ENCODE assay signal across 21 cellular contexts in the genomic region with DNA sequence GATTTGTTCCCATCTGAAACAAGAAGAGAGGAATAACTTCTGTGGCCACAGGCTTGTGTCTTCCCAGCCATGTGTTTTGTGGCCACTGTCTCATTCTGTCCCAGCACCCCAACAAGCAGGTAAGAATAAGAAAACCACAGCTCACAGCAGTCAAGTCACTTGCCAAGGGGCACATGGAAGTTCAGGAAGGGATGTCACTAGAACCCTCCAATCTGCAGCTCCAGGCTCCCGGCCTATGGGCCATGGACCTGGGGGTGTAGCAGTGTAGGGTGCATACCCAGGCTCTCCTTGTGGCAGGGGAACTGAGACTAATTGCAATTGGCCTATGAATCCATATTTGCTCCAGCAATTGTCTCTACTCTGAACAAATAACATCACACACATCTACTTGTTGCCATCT.
"Had no signal": no experiment of that assay in that cellular context is flagged by ENCODE, and none has a peak within 500 bp of the region (broad histone marks: within the 10 kb centered on the region; RNA-seq: fewer than 3 reads in every experiment).

No MANE protein-coding gene starts in this region.

- DNase-seq: central memory CD4-positive, alpha-beta T cell; effector CD8-positive, alpha-beta T cell; endodermal cell; gastrocnemius medialis; heart left ventricle; left cardiac atrium; left lung; natural killer cell; occipital lobe; ovary; psoas muscle; right cardiac atrium; spleen; stimulated activated CD4-positive, alpha-beta T cell treated with anti-CD3 and anti-CD28 coated beads, Interleukin-4, amount 100 ng/mL, for 4 hours; stimulated activated naive CD8-positive, alpha-beta T cell treated with anti-CD3 and anti-CD28 coated beads, Interleukin-15, Interleukin-2, amounts not matched to agents 100 U/mL and 50 U/mL, for 24 hours; testis; upper lobe of left lung had no signal

- H3K9me3 ChIP-seq: gastrocnemius medialis, ovary, testis, upper lobe of left lung had no signal

- H3K4me1 ChIP-seq: left lung, psoas muscle, spleen, testis, tibial nerve, upper lobe of left lung had no signal

- ATAC-seq: gastrocnemius medialis; heart left ventricle; left cardiac atrium; left lung; psoas muscle; right cardiac atrium; stimulated activated memory B cell treated with anti-CD40 and anti-IgM and Interleukin-4, amounts not matched to agents 10 μg/mL and 1 μg/mL and 100 μg/mL, for 72 hours had no signal

- H3K36me3 ChIP-seq: gastrocnemius medialis, heart left ventricle, left lung, ovary, spleen, tibial nerve, upper lobe of left lung had no signal

- H3K79me2 ChIP-seq: hepatocyte had no signal

- H3K27ac ChIP-seq: gastrocnemius medialis, heart left ventricle, hepatocyte, left lung, ovary, psoas muscle, spleen, testis, tibial nerve, upper lobe of left lung had no signal

- H2AFZ ChIP-seq: hepatocyte had no signal

- H3K4me3 ChIP-seq: gastrocnemius medialis, heart left ventricle, hepatocyte, left lung, ovary, psoas muscle, skin epidermis, spleen, testis, tibial nerve, upper lobe of left lung had no signal

- H3K27me3 ChIP-seq: hepatocyte, ovary, testis, tibial nerve, upper lobe of left lung had no signal

- H3K4me2 ChIP-seq: hepatocyte had no signal
